Comparison of ENCODE assay signal across 10 cellular contexts in the genomic region with DNA sequence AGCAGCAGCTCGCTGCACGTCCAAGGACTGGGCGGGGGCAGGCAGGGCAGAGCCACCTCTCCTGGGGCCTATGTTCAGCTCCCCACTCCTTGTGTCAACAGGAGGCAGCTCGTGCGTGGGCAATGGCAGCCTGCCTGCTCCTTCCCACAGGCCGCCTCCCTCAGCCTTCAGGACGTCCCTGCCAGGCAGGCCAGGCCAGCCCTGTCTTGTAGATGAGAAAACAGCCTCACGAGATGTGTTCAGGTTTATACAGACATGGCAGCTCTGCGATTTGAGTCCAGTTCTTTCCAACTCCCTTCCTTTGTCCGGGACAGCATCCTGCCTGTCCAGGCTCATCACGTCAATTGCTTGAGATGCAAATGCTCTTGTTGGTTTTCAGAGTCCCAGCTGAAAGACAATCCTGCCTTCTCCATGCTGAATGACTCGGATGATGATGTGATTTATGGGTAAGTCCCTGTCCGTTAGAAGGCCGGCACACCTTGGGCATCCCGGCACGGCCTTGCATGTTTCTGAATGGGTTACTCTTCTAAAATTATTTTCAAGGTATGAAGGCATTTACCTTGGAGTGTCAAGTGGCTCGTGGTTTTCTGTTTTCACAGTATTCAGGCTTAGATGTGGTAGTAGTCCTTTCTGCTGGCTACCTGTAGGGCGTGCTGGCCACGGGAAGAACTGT. TPM values are rescaled to one million over a fixed set of nuclear protein-coding genes. Genes with fewer than 3 reads are reported as not detected.
DNase-seq lines count a peak whose midpoint lies in the region; ATAC-seq and TF ChIP-seq lines count a peak whose summit lies in the region.
"Had no signal": no experiment of that assay in that cellular context is flagged by ENCODE, and none has a peak within 500 bp of the region (broad histone marks: within the 10 kb centered on the region; RNA-seq: fewer than 3 reads in every experiment).

No MANE protein-coding gene starts in this region.

- H3K9me3 Mint-ChIP-seq in activated T-cell treated with anti-CD3 and anti-CD28 coated beads, Interleukin-2, amount 50 U/mL, for 24 hours = no peaks in the 10 kb centered on the region

- H3K27ac ChIP-seq in effector memory CD4-positive, alpha-beta T cell (ENCODE audit: insufficient read depth, low read length, poor library complexity, severe bottlenecking) = peak overlapping the region; percentile 26
- peak overlapping the region; percentile 84 for H3K27ac ChIP-seq in urinary bladder (ENCODE audit: low read depth)
- H3K27ac ChIP-seq: C4-2B had no signal

- H3K4me3 ChIP-seq in effector memory CD4-positive, alpha-beta T cell (ENCODE audit: insufficient read depth, low read depth, low read length, poor library complexity, severe bottlenecking) = no peak overlapping the region
- H3K4me3 ChIP-seq in mucosa of descending colon (no peak overlapping the region), urinary bladder (ENCODE audit: low read depth, low read length) (no peak overlapping the region)

- ATAC-seq in mucosa of descending colon = peak; percentile 68

- intact Hi-C loops in mucosa of descending colon (cut with DNase I, micrococcal nuclease) = no loop called here

- H3K36me3 Mint-ChIP-seq in activated T-cell treated with anti-CD3 and anti-CD28 coated beads, Interleukin-2, amount 50 U/mL, for 24 hours (ENCODE audit: low read depth) = peaks cover 98% of the 10 kb centered on the region

- peaks cover 15% of the 10 kb centered on the region for H3K4me1 ChIP-seq in effector memory CD4-positive, alpha-beta T cell (ENCODE audit: control insufficient read depth, insufficient read depth, low read length, poor library complexity, severe bottlenecking)
- H3K4me1 ChIP-seq in mucosa of descending colon (ENCODE audit: low read depth) (peaks cover 26% of the 10 kb centered on the region), urinary bladder (ENCODE audit: insufficient read depth) (no peaks in the 10 kb centered on the region)

- DNase-seq in activated T-cell treated with anti-CD3 and anti-CD28 coated beads, Interleukin-2, amount 50 U/mL, for 24 hours = peak; percentile 31
- no peak for DNase-seq in activated T-cell treated with anti-CD3 and anti-CD28 coated beads for 4 hours
- DNase-seq in effector memory CD4-positive, alpha-beta T cell = no peak
- DNase-seq in mucosa of descending colon = peak; percentile 51 to 80 (median 76)
- DNase-seq in NCI-H2029 treated with DMSO at 0.1 percent for 48 hours (lab: John Stamatoyannopoulos, UW) = no peak
- DNase-seq in NCI-H2107 (lab: John Stamatoyannopoulos, UW) = no peak
- no peak for DNase-seq in NCI-H345 (lab: John Stamatoyannopoulos, UW)
- DNase-seq: NCI-H2227 treated with DMSO at 0.1 percent for 48 hours had no signal

- no peak overlapping the region for H3K4me3 Mint-ChIP-seq in activated T-cell treated with anti-CD3 and anti-CD28 coated beads, Interleukin-2, amount 50 U/mL, for 24 hours

- no peaks in the 10 kb centered on the region for H3K27me3 ChIP-seq in effector memory CD4-positive, alpha-beta T cell (replicated peaks; ENCODE audit: control insufficient read depth, insufficient read depth, low read length, poor library complexity, severe bottlenecking)

- H3K27me3 Mint-ChIP-seq in activated T-cell treated with anti-CD3 and anti-CD28 coated beads, Interleukin-2, amount 50 U/mL, for 24 hours = no peaks in the 10 kb centered on the region

- peaks cover 61% of the 10 kb centered on the region for H3K36me3 ChIP-seq in effector memory CD4-positive, alpha-beta T cell (ENCODE audit: control insufficient read depth, insufficient read depth, low read length)
- no peaks in the 10 kb centered on the region for H3K36me3 ChIP-seq in mucosa of descending colon (ENCODE audit: low read depth)
- H3K36me3 ChIP-seq in urinary bladder (ENCODE audit: insufficient read depth) = peaks cover 2% of the 10 kb centered on the region

- peaks cover 69% of the 10 kb centered on the region for H3K4me1 Mint-ChIP-seq in activated T-cell treated with anti-CD3 and anti-CD28 coated beads, Interleukin-2, amount 50 U/mL, for 24 hours (ENCODE audit: low read depth)

- no peak for TF ChIP-seq CTCF in mucosa of descending colon (IDR thresholded peaks at IDR 0.05)

- no peaks in the 10 kb centered on the region for H3K9me3 ChIP-seq in effector memory CD4-positive, alpha-beta T cell (ENCODE audit: control insufficient read depth, low read length)
- H3K9me3 ChIP-seq in mucosa of descending colon = no peaks in the 10 kb centered on the region

- 59% methylated on average over 19 of the region's 19 CpGs for WGBS in urinary bladder

- peak overlapping the region; percentile 84 for H3K27ac Mint-ChIP-seq in activated T-cell treated with anti-CD3 and anti-CD28 coated beads, Interleukin-2, amount 50 U/mL, for 24 hours

RNA-seq across cellular contexts. Expression of a gene that starts 13.5 kb away (rescaled TPM):
- total RNA-seq in mucosa of descending colon = 100 to 1,000 TPM; 113 to 153 (median 147) TPM
- 64.8 TPM for total RNA-seq in urinary bladder
- polyA plus RNA-seq in urinary bladder = 193 TPM

RNA-seq across cellular contexts. Expression of a gene that starts 18.8 kb away (rescaled TPM):
- total RNA-seq in mucosa of descending colon (1 to 10 TPM; 2.8 to 4.7 (median 4.4) TPM), urinary bladder (4.9 TPM)
- polyA plus RNA-seq in urinary bladder = 6.3 TPM

Comparison
In these comparisons a context has a peak if more than half of its experiments do, and no peak if none do; other contexts are left out.
1. DNase-seq: peak in activated T-cell treated with anti-CD3 and anti-CD28 coated beads, Interleukin-2, amount 50 U/mL, for 24 hours (single experiment) and mucosa of descending colon (3 of 3); none in activated T-cell treated with anti-CD3 and anti-CD28 coated beads for 4 hours (single experiment), effector memory CD4-positive, alpha-beta T cell (0 of 3), NCI-H2029 treated with DMSO at 0.1 percent for 48 hours (single experiment), NCI-H2107 (single experiment) and NCI-H345 (single experiment).